In the genomic region with DNA sequence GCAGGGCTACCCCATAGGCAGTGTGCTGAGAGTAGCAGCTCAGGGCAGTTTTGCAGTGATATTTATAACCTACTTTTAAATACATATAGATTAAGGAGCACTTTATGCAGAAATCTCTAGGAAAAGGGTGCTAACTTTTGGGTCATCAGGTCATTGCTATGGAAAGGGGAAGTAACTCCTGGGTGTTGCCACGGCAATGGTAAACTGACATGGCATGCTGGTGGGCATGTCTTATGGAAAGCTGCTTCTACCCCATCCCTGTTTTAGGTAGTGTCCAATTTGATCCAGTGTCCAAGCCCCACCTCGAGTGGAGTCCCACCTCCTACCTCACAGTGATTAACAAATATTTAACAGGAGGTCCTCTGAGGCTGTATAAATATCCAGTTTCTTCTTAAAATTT, we compare ENCODE assay signal across 21 cellular contexts.
"Had no signal": no experiment of that assay in that cellular context is flagged by ENCODE, and none has a peak within 500 bp of the region (broad histone marks: within the 10 kb centered on the region; RNA-seq: fewer than 3 reads in every experiment).

No MANE protein-coding gene starts in this region.

- H3K9me3 ChIP-seq: esophagus squamous epithelium, right lobe of liver, transverse colon had no signal

- H3K27ac ChIP-seq: epithelial cell of prostate, right lobe of liver, transverse colon had no signal

- H3K27me3 ChIP-seq: esophagus squamous epithelium, right lobe of liver, transverse colon had no signal

- H3K27ac Mint-ChIP-seq: activated CD4-positive, alpha-beta T cell treated with anti-CD3 and anti-CD28 coated beads for 36 hours; activated CD8-positive, alpha-beta T cell treated with anti-CD3 and anti-CD28 coated beads, Interleukin-2, amount 10 ng/mL, durations not matched to agents 7 days and 5 days; activated naive CD8-positive, alpha-beta T cell; dendritic cell treated with granulocyte-macrophage colony-stimulating factor and Interleukin-4, amounts not matched to agents 40 ng/mL and 50 ng/mL, for 4 days; nephron; progenitor cell of endocrine pancreas; T-helper 1 cell treated with Interleukin-12 subunit alpha and Interleukin-12 subunit beta and Interleukin-4 antibody, amounts not matched to agents 30 μg/mL and 1 μg/mL, for 36 hours had no signal

- H3K36me3 Mint-ChIP-seq: activated naive CD8-positive, alpha-beta T cell had no signal

- H3K27me3 Mint-ChIP-seq: activated naive CD8-positive, alpha-beta T cell had no signal

- H3K36me3 ChIP-seq: esophagus squamous epithelium, right lobe of liver, transverse colon had no signal

- H3K4me1 Mint-ChIP-seq: activated CD4-positive, alpha-beta T cell treated with anti-CD3 and anti-CD28 coated beads for 36 hours; central memory CD8-positive, alpha-beta T cell; nephron had no signal

- H3K4me1 ChIP-seq: transverse colon had no signal

- DNase-seq: activated CD4-positive, alpha-beta T cell treated with anti-CD3 and anti-CD28 coated beads for 36 hours; activated CD4-positive, CD25-positive, alpha-beta regulatory T cell; activated CD8-positive, alpha-beta T cell treated with anti-CD3 and anti-CD28 coated beads, Interleukin-2, amount 10 ng/mL, durations not matched to agents 7 days and 5 days; activated effector memory CD4-positive, alpha-beta T cell treated with Interleukin-2 at 50 U/mL for 16 hours; activated naive CD4-positive, alpha-beta T cell treated with Interleukin-2 at 50 U/mL for 16 hours; anterior cingulate cortex; esophagus squamous epithelium; foreskin melanocyte; left ventricle myocardium superior; right lobe of liver; stimulated activated CD4-positive, alpha-beta T cell treated with anti-CD3 and anti-CD28 coated beads, Interleukin-2, amount 100 ng/mL, for 48 hours; stimulated activated naive CD4-positive, alpha-beta T cell treated with Interleukin-2 at 50 U/mL for 16 hours; T-helper 9 cell; transverse colon had no signal

- H3K9me3 Mint-ChIP-seq: central memory CD8-positive, alpha-beta T cell; dendritic cell treated with granulocyte-macrophage colony-stimulating factor and Interleukin-4, amounts not matched to agents 40 ng/mL and 50 ng/mL, for 4 days; T-helper 1 cell treated with Interleukin-12 subunit alpha and Interleukin-12 subunit beta and Interleukin-4 antibody, amounts not matched to agents 30 μg/mL and 1 μg/mL, for 36 hours had no signal

- H3K4me3 ChIP-seq: esophagus squamous epithelium, right lobe of liver, transverse colon had no signal

- ATAC-seq: activated CD4-positive, alpha-beta T cell treated with anti-CD3 and anti-CD28 coated beads for 36 hours; activated CD8-positive, alpha-beta T cell treated with anti-CD3 and anti-CD28 coated beads, Interleukin-2, amount 10 ng/mL, durations not matched to agents 7 days and 5 days; left ventricle myocardium superior; right lobe of liver had no signal

- H3K4me3 Mint-ChIP-seq: activated CD4-positive, alpha-beta T cell treated with anti-CD3 and anti-CD28 coated beads for 36 hours; activated CD8-positive, alpha-beta T cell treated with anti-CD3 and anti-CD28 coated beads, Interleukin-2, amount 10 ng/mL, durations not matched to agents 7 days and 5 days; activated naive CD8-positive, alpha-beta T cell; central memory CD8-positive, alpha-beta T cell; dendritic cell treated with granulocyte-macrophage colony-stimulating factor and Interleukin-4, amounts not matched to agents 40 ng/mL and 50 ng/mL, for 4 days; nephron; T-helper 1 cell treated with Interleukin-12 subunit alpha and Interleukin-12 subunit beta and Interleukin-4 antibody, amounts not matched to agents 30 μg/mL and 1 μg/mL, for 36 hours had no signal
